Comparison of ENCODE assay signal across 15 cellular contexts in the genomic region with DNA sequence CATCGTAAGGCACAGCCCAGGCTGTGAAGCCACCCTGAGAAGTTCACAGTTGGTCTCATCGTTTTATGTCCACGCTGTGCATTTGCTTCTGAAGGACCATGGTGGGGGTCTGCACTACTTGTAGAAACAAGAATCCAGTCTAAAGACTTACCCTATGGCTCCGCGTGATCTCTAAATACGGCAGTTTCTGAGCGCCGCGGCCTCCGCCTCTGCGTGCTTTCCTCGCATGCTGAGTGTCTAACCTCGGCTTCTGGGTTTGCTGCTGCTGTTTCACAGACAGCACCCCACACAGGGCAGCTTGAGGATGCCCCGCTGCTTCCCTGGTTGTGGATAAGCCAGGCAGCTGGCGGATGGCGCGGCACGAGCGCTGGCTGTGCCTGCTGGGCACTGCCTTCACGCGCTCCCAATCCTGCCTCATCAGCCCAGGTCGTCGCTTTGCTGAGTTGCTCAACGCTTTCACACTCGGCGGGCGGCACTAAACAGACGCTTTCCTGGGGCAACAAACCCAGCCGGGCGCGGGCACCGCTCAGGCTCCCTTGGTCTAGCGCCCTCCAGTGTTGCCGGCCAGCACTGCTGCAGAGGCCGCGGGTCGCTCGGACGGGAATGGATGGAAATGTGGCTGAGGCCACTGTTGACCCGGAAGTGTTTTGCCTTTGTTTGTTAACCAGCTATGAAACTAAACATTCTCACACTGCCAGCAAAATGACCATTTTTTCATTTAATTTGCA. TPM values are rescaled to one million over a fixed set of nuclear protein-coding genes. Genes with fewer than 3 reads are reported as not detected.
DNase-seq lines count a peak whose midpoint lies in the region; ATAC-seq and TF ChIP-seq lines count a peak whose summit lies in the region.
"Had no signal": no experiment of that assay in that cellular context is flagged by ENCODE, and none has a peak within 500 bp of the region (broad histone marks: within the 10 kb centered on the region; RNA-seq: fewer than 3 reads in every experiment).

No MANE protein-coding gene starts in this region.

- H3K36me3 Mint-ChIP-seq in activated T-cell treated with anti-CD3 and anti-CD28 coated beads, Interleukin-2, amount 50 U/mL, for 4 hours (ENCODE audit: insufficient read depth), result no peaks in the 10 kb centered on the region

- TF ChIP-seq EP300 in stomach (IDR thresholded peaks at IDR 0.05), result no peak

- H3K4me1 Mint-ChIP-seq in activated T-cell treated with anti-CD3 and anti-CD28 coated beads, Interleukin-2, amount 50 U/mL, for 4 hours (ENCODE audit: low read depth), result peaks cover 3% of the 10 kb centered on the region

- peaks cover 26% of the 10 kb centered on the region for H3K27me3 Mint-ChIP-seq in activated T-cell treated with anti-CD3 and anti-CD28 coated beads, Interleukin-2, amount 50 U/mL, for 4 hours (ENCODE audit: low read depth)

- H3K4me3 ChIP-seq in cardiac fibroblast (replicated peaks in 1 of 2; ENCODE audit: low read depth in 2 of 2, low read length in 2 of 2) (no peak overlapping the region), stomach (no peak overlapping the region)
- H3K4me3 ChIP-seq: gastrocnemius medialis had no signal

- TF ChIP-seq CTCF in cardiac fibroblast (IDR thresholded peaks at IDR 0.05; ENCODE audit: low read depth, low read length) (peak; percentile 49), stomach (IDR thresholded peaks at IDR 0.05) (no peak)

- H3K36me3 ChIP-seq in stomach, result no peaks in the 10 kb centered on the region
- H3K36me3 ChIP-seq: gastrocnemius medialis had no signal

- no peak for ATAC-seq in activated T-cell treated with anti-CD3 and anti-CD28 coated beads, Interleukin-2, amount 50 U/mL, for 4 hours
- ATAC-seq in left colon, result no peak
- no peak for ATAC-seq in HG03175 (IDR thresholded peaks at IDR 0.05; ENCODE audit: unreplicated experiment)
- no peak for ATAC-seq in HG03097 (IDR thresholded peaks at IDR 0.05; ENCODE audit: low FRiP score, unreplicated experiment)
- ATAC-seq: activated CD8-positive, alpha-beta T cell treated with anti-CD3 and anti-CD28 coated beads, Interleukin-2, amount 10 ng/mL, durations not matched to agents 7 days and 5 days; gastrocnemius medialis; naive thymus-derived CD8-positive, alpha-beta T cell had no signal

- H3K27me3 ChIP-seq in stomach, result peaks cover 3 to 77% (median 13%) of the 10 kb centered on the region in 3 donors

- intact Hi-C loops in left colon (cut with DNase I, micrococcal nuclease), result no loop called here
- intact Hi-C loops in stomach (cut with DNase I; ENCODE audit: low total_unique reads), result no loop called here

- peaks cover 16 to 38% (median 26%) of the 10 kb centered on the region in 4 donors for H3K4me1 ChIP-seq in stomach

- DNase-seq in activated T-cell treated with anti-CD3 and anti-CD28 coated beads, Interleukin-2, amount 50 U/mL, for 1 hour, result peak; percentile 9
- no peak for DNase-seq in activated T-cell treated with anti-CD3 and anti-CD28 coated beads, Interleukin-2, amount 50 U/mL, for 4 hours
- DNase-seq in cardiac fibroblast (ENCODE audit: low read depth in 2 of 2) (peak in 1 of 2 donors; percentile 38), left colon (peak; percentile 11 to 22), stomach (peak; percentile 25)
- no peak for DNase-seq in stimulated activated CD4-positive, alpha-beta T cell treated with anti-CD3 and anti-CD28 coated beads, Interleukin-4, amount 100 ng/mL, for 4 hours
- DNase-seq: ACHN; activated CD8-positive, alpha-beta T cell treated with anti-CD3 and anti-CD28 coated beads, Interleukin-2, amount 10 ng/mL, durations not matched to agents 7 days and 5 days; central memory CD4-positive, alpha-beta T cell; GDM1; GOT3 had no signal

- no peak overlapping the region for H3K4me3 Mint-ChIP-seq in activated T-cell treated with anti-CD3 and anti-CD28 coated beads, Interleukin-2, amount 50 U/mL, for 4 hours
- H3K4me3 Mint-ChIP-seq: activated CD8-positive, alpha-beta T cell treated with anti-CD3 and anti-CD28 coated beads, Interleukin-2, amount 10 ng/mL, durations not matched to agents 7 days and 5 days; naive thymus-derived CD8-positive, alpha-beta T cell had no signal

- WGBS in stomach, 5 donors, result 67 to 87% (median 79%) methylated on average over 31 to 40 of the region's 40 CpGs

- no peak for TF ChIP-seq POLR2A in stomach (IDR thresholded peaks at IDR 0.05)

- H3K9me3 Mint-ChIP-seq in activated T-cell treated with anti-CD3 and anti-CD28 coated beads, Interleukin-2, amount 50 U/mL, for 4 hours, result no peaks in the 10 kb centered on the region

- H3K9me3 ChIP-seq in stomach, result no peaks in the 10 kb centered on the region
- H3K9me3 ChIP-seq: gastrocnemius medialis had no signal

- no peak overlapping the region for H3K27ac ChIP-seq in stomach
- H3K27ac ChIP-seq: gastrocnemius medialis had no signal

RNA-seq across cellular contexts. Expression of a gene that starts 39.2 kb away (rescaled TPM):
- 10 to 100 TPM; 20.4 to 29.6 (median 20.6) TPM for total RNA-seq in activated T-cell treated with anti-CD3 and anti-CD28 coated beads, Interleukin-2, amount 50 U/mL, for 4 hours
- total RNA-seq in left colon (10 to 100 TPM; 17.0 to 17.2 TPM), stomach (10 to 100 TPM in 3 of 5 donors, 1 to 10 TPM in 2; 3.5 to 42.7 (median 19.6) TPM)
- polyA plus RNA-seq in stomach, result 10 to 100 TPM in 1 of 3 donors, 1 to 10 TPM in 2; 5.8 to 10.3 (median 9.2) TPM

RNA-seq across cellular contexts. Expression of a gene that starts 57.4 kb away (rescaled TPM):
- total RNA-seq in activated T-cell treated with anti-CD3 and anti-CD28 coated beads, Interleukin-2, amount 50 U/mL, for 4 hours, result under 1 TPM in 1 of 3 donors, not detected in 2; 0.05 TPM
- total RNA-seq in left colon (1 to 10 TPM; 1.6 to 2.0 TPM), stomach (1 to 10 TPM in 2 of 5 donors, under 1 TPM in 1, not detected in 2; 0.18 to 5.8 (median 3.5) TPM)
- 1 to 10 TPM in 1 of 3 donors, under 1 TPM in 1, not detected in 1; 0.68 to 8.9 TPM for polyA plus RNA-seq in stomach

Comparison
In these comparisons a context has a peak if more than half of its experiments do, and no peak if none do; other contexts are left out.
1. DNase-seq: peak in activated T-cell treated with anti-CD3 and anti-CD28 coated beads, Interleukin-2, amount 50 U/mL, for 1 hour (single experiment), left colon (2 of 2) and stomach (single experiment); none in activated T-cell treated with anti-CD3 and anti-CD28 coated beads, Interleukin-2, amount 50 U/mL, for 4 hours (single experiment) and stimulated activated CD4-positive, alpha-beta T cell treated with anti-CD3 and anti-CD28 coated beads, Interleukin-4, amount 100 ng/mL, for 4 hours (0 of 2).